Comparison of ENCODE assay signal across 28 cellular contexts in genomic region chr21:45499970-45500575, GRCh38. TPM values are rescaled to one million over a fixed set of nuclear protein-coding genes. Genes with fewer than 3 reads are reported as not detected.
DNase-seq lines count a peak whose midpoint lies in the region; ATAC-seq and TF ChIP-seq lines count a peak whose summit lies in the region.
"Had no signal": no experiment of that assay in that cellular context is flagged by ENCODE, and none has a peak within 500 bp of the region (broad histone marks: within the 10 kb centered on the region; RNA-seq: fewer than 3 reads in every experiment).

No MANE protein-coding gene starts in this region.

- DNase-seq in activated effector memory CD4-positive, alpha-beta T cell treated with anti-CD3 and anti-CD28 coated beads, Interleukin-2, amount 50 U/mL, for 16 hours = peak; percentile 10
- DNase-seq in activated effector memory CD4-positive, alpha-beta T cell treated with Interleukin-2 at 50 U/mL for 16 hours = no peak
- DNase-seq in islet precursor cell = peak; percentile 45
- DNase-seq in spleen = peak; percentile 36
- DNase-seq in NCI-H748 treated with DMSO at 0.1 percent for 48 hours (lab: John Stamatoyannopoulos, UW) = no peak
- DNase-seq in NCI-H1436 treated with DMSO at 0.1 percent for 48 hours (lab: John Stamatoyannopoulos, UW) = no peak
- DNase-seq in NCI-H1417 treated with DMSO at 0.1 percent for 48 hours (lab: John Stamatoyannopoulos, UW) = no peak
- DNase-seq: activated CD4-positive, alpha-beta memory T cell treated with anti-CD3 and anti-CD28 coated beads for 36 hours; activated naive CD4-positive, alpha-beta T cell treated with Interleukin-2 at 50 U/mL for 16 hours; activated T-cell treated with anti-CD3 and anti-CD28 coated beads for 4 hours; amniotic stem cell; DMS79; mammary epithelial cell; NCI-H1092 treated with DMSO at 0.1 percent for 48 hours; NCI-H2081; NCI-H345; NCI-H82; stimulated activated CD4-positive, alpha-beta T cell treated with anti-CD3 and anti-CD28 coated beads, Interleukin-12 subunit alpha, Interleukin-12 subunit beta, amount 100 ng/mL, for 4 hours; stimulated activated CD4-positive, alpha-beta T cell treated with anti-CD3 and anti-CD28 coated beads, Interleukin-4, amount 100 ng/mL, for 24 hours; stimulated activated naive CD4-positive, alpha-beta T cell had no signal

- peak overlapping the region; percentile 62 for H3K27ac Mint-ChIP-seq in activated T-helper 17 cell treated with anti-CD3 and anti-CD28 coated beads, Interleukin-2, amount 50 U/mL, for 72 hours
- H3K27ac Mint-ChIP-seq: activated CD4-positive, alpha-beta memory T cell treated with anti-CD3 and anti-CD28 coated beads for 36 hours; B cell; dendritic cell treated with granulocyte-macrophage colony-stimulating factor and Interleukin-4, amounts not matched to agents 40 ng/mL and 50 ng/mL, for 4 days; WTC11 had no signal

- no peak for TF ChIP-seq CTCF in spleen (IDR thresholded peaks at IDR 0.05 in 8 of 11, conservative IDR thresholded peaks at IDR 0.05 in 3 of 11)

- peaks cover 0 to 16% (median 6%) of the 10 kb centered on the region in 6 donors for H3K4me1 ChIP-seq in spleen
- H3K4me1 ChIP-seq: A549, vagina had no signal

- no peaks in the 10 kb centered on the region for H3K9me3 Mint-ChIP-seq in activated T-helper 17 cell treated with anti-CD3 and anti-CD28 coated beads, Interleukin-2, amount 50 U/mL, for 72 hours
- H3K9me3 Mint-ChIP-seq: activated CD4-positive, alpha-beta memory T cell treated with anti-CD3 and anti-CD28 coated beads for 36 hours; dendritic cell treated with granulocyte-macrophage colony-stimulating factor and Interleukin-4, amounts not matched to agents 40 ng/mL and 50 ng/mL, for 4 days had no signal

- H3K4me3 ChIP-seq in spleen = no peak overlapping the region
- H3K4me3 ChIP-seq: A549, vagina had no signal

- H3K27me3 ChIP-seq in spleen (replicated peaks in 1 of 7) = no peaks in the 10 kb centered on the region
- H3K27me3 ChIP-seq: neutrophil, vagina had no signal

- no peak for TF ChIP-seq POLR2A in spleen (IDR thresholded peaks at IDR 0.05)

- intact Hi-C loops in spleen (cut with DNase I; ENCODE audit: low total_unique reads) = no loop called here

- H3K4me1 Mint-ChIP-seq in activated T-helper 17 cell treated with anti-CD3 and anti-CD28 coated beads, Interleukin-2, amount 50 U/mL, for 72 hours = peaks cover 5% of the 10 kb centered on the region
- H3K4me1 Mint-ChIP-seq: B cell, WTC11 had no signal

- peaks cover 0 to 55% (median 10%) of the 10 kb centered on the region in 6 donors for H3K36me3 ChIP-seq in spleen

- ATAC-seq in activated T-helper 17 cell treated with anti-CD3 and anti-CD28 coated beads, Interleukin-2, amount 50 U/mL, for 72 hours (replicated peaks) = no peak
- ATAC-seq: A549, WTC11 had no signal

- no peaks in the 10 kb centered on the region for H3K9me3 ChIP-seq in spleen
- H3K9me3 ChIP-seq: A549, neutrophil, vagina had no signal

- H3K27me3 Mint-ChIP-seq in activated T-helper 17 cell treated with anti-CD3 and anti-CD28 coated beads, Interleukin-2, amount 50 U/mL, for 72 hours = no peaks in the 10 kb centered on the region
- H3K27me3 Mint-ChIP-seq: activated CD4-positive, alpha-beta memory T cell treated with anti-CD3 and anti-CD28 coated beads for 36 hours had no signal

- no peak overlapping the region for H3K4me3 Mint-ChIP-seq in activated T-helper 17 cell treated with anti-CD3 and anti-CD28 coated beads, Interleukin-2, amount 50 U/mL, for 72 hours
- H3K4me3 Mint-ChIP-seq: activated CD4-positive, alpha-beta memory T cell treated with anti-CD3 and anti-CD28 coated beads for 36 hours; B cell; dendritic cell treated with granulocyte-macrophage colony-stimulating factor and Interleukin-4, amounts not matched to agents 40 ng/mL and 50 ng/mL, for 4 days; WTC11 had no signal

- no peak overlapping the region for H3K27ac ChIP-seq in spleen
- H3K27ac ChIP-seq: A549, neutrophil, RWPE1, vagina had no signal

- H3K36me3 Mint-ChIP-seq in activated T-helper 17 cell treated with anti-CD3 and anti-CD28 coated beads, Interleukin-2, amount 50 U/mL, for 72 hours (ENCODE audit: low read depth) = peaks cover 5% of the 10 kb centered on the region
- H3K36me3 Mint-ChIP-seq: activated CD4-positive, alpha-beta memory T cell treated with anti-CD3 and anti-CD28 coated beads for 36 hours had no signal

- 85 to 95% (median 86%) methylated on average over 5 to 6 of the region's 6 CpGs for WGBS in spleen, 5 donors

RNA-seq across cellular contexts. Expression of gene SLC19A1, which starts 42.2 kb away (rescaled TPM):
- total RNA-seq in activated T-helper 17 cell treated with anti-CD3 and anti-CD28 coated beads, Interleukin-2, amount 50 U/mL, for 72 hours = 10 to 100 TPM; 41.4 to 82.2 TPM
- 10 to 100 TPM; 21.6 to 52.8 (median 35.0) TPM for total RNA-seq in spleen
- polyA plus RNA-seq in spleen = 10 to 100 TPM in 2 of 3 donors, 1 to 10 TPM in 1; 7.5 to 17.6 (median 13.3) TPM

Comparison
In these comparisons a context has a peak if more than half of its experiments do, and no peak if none do; other contexts are left out.
1. DNase-seq: peak in activated effector memory CD4-positive, alpha-beta T cell treated with anti-CD3 and anti-CD28 coated beads, Interleukin-2, amount 50 U/mL, for 16 hours (single experiment), islet precursor cell (single experiment) and spleen (single experiment); none in activated effector memory CD4-positive, alpha-beta T cell treated with Interleukin-2 at 50 U/mL for 16 hours (single experiment), NCI-H748 treated with DMSO at 0.1 percent for 48 hours (single experiment), NCI-H1436 treated with DMSO at 0.1 percent for 48 hours (single experiment) and NCI-H1417 treated with DMSO at 0.1 percent for 48 hours (single experiment).